In the genomic region with DNA sequence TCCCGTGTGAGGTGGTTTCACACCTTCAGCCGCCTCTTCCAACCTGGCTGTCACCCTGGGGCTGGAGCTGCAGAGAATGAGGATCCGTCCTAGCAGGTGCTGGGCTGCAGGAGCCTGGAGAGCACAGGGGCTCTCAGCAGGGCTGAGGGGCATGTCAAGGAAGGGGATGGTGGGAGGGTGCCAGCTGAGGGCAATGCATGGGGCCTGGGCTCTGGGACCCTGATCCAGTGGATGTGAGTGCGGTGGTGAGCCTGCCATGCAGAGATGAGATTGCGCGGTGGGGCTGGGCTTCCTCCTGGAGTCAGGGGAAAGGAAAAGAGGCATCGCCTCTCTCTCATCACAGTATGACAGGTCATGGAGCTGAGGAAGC, we compare ENCODE assay signal across 14 cellular contexts. TPM values are rescaled to one million over a fixed set of nuclear protein-coding genes. Genes with fewer than 3 reads are reported as not detected.
DNase-seq lines count a peak whose midpoint lies in the region; ATAC-seq and TF ChIP-seq lines count a peak whose summit lies in the region.
"Had no signal": no experiment of that assay in that cellular context is flagged by ENCODE, and none has a peak within 500 bp of the region (broad histone marks: within the 10 kb centered on the region; RNA-seq: fewer than 3 reads in every experiment).

No MANE protein-coding gene starts in this region.

- H3K27me3 Mint-ChIP-seq in CD4-positive, alpha-beta memory T cell: no peaks in the 10 kb centered on the region
- H3K27me3 Mint-ChIP-seq: activated T-helper 17 cell treated with anti-CD3 and anti-CD28 coated beads, Interleukin-2, amount 50 U/mL, for 72 hours had no signal

- H3K4me2 ChIP-seq in neuronal stem cell (ENCODE audit: insufficient read depth, low read length, poor library complexity, severe bottlenecking): no peak overlapping the region

- H4K91ac ChIP-seq in neuronal stem cell (ENCODE audit: low read depth, low read length, poor library complexity): no peak overlapping the region

- peak overlapping the region; percentile 74 for H3K23ac ChIP-seq in neuronal stem cell (ENCODE audit: low read depth, low read length, poor library complexity)

- no peak overlapping the region for H2AFZ ChIP-seq in neuronal stem cell (ENCODE audit: low read length)

- POLR2A ChIA-PET in CD4-positive, alpha-beta memory T cell (lab: Charles Lee; ENCODE audit: partially characterized antibody): no interaction called here

- no peak overlapping the region for H2BK120ac ChIP-seq in neuronal stem cell (ENCODE audit: low read depth, low read length)

- CTCF ChIA-PET in CD4-positive, alpha-beta memory T cell (lab: Charles Lee; ENCODE audit: partially characterized antibody): no interaction called here

- DNase-seq in NCI-H345 (lab: John Stamatoyannopoulos, UW): peak; percentile 33
- no peak for DNase-seq in NCI-H345 treated with DMSO at 0.1 percent for 48 hours (lab: John Stamatoyannopoulos, UW; ENCODE audit: unreplicated experiment)
- DNase-seq in dorsolateral prefrontal cortex: no peak
- no peak for DNase-seq in neuronal stem cell (ENCODE audit: low spot score)
- DNase-seq in upper lobe of left lung: no peak
- no peak for DNase-seq in CD4-positive, alpha-beta memory T cell
- DNase-seq in AG08395 (ENCODE audit: low spot score): no peak
- DNase-seq in cardiac septum (ENCODE audit: low spot score): no peak
- DNase-seq: amniotic stem cell, left ventricle myocardium superior, occipital lobe, SHP77 had no signal

- TF ChIP-seq POLR2A in upper lobe of left lung (IDR thresholded peaks at IDR 0.05): no peak

- WGBS in neuronal stem cell (ENCODE audit: extremely low coverage in 2 of 2, insufficient read length in 2 of 2, insufficient replicate concordance in 1 of 2), 2 donors: no CpG with 5 or more reads among the region's 7 CpGs
- WGBS in upper lobe of left lung, 2 donors: 74 to 98% methylated on average over 5 to 7 of the region's 7 CpGs

- no peak for ATAC-seq in upper lobe of left lung (ENCODE audit: low FRiP score in 2 of 2)
- ATAC-seq: activated T-helper 17 cell treated with anti-CD3 and anti-CD28 coated beads, Interleukin-2, amount 50 U/mL, for 72 hours; left ventricle myocardium superior had no signal

- TF ChIP-seq EP300 in upper lobe of left lung (IDR thresholded peaks at IDR 0.05): no peak

- peaks cover 18 to 42% of the 10 kb centered on the region in 2 donors for H3K36me3 Mint-ChIP-seq in CD4-positive, alpha-beta memory T cell

- intact Hi-C loops in dorsolateral prefrontal cortex (cut with DNase I) (no loop called here), cardiac septum (cut with DNase I) (no loop called here)
- intact Hi-C loops in CD4-positive, alpha-beta memory T cell (cut with micrococcal nuclease): no loop called here

- no peak overlapping the region for H2AK5ac ChIP-seq in neuronal stem cell (ENCODE audit: low read depth, low read length)

- no peak overlapping the region for H3K4ac ChIP-seq in neuronal stem cell (ENCODE audit: low read length)

- H3K14ac ChIP-seq in neuronal stem cell (ENCODE audit: low read length): no peak overlapping the region

- H3K36me3 ChIP-seq in neuronal stem cell (replicated peaks in 1 of 2; ENCODE audit: control insufficient read depth in 2 of 2, insufficient read depth in 2 of 2, low read length in 2 of 2): peaks cover 39 to 76% of the 10 kb centered on the region in 2 donors
- H3K36me3 ChIP-seq in upper lobe of left lung: peaks cover 0 to 70% (median 47%) of the 10 kb centered on the region in 4 donors
- H3K36me3 ChIP-seq in CD4-positive, alpha-beta memory T cell (ENCODE audit: insufficient read depth, low read length): peaks cover 38% of the 10 kb centered on the region

- no peak overlapping the region for H3K18ac ChIP-seq in neuronal stem cell (ENCODE audit: low read length)

- no peaks in the 10 kb centered on the region for H3K9me3 Mint-ChIP-seq in CD4-positive, alpha-beta memory T cell
- H3K9me3 Mint-ChIP-seq: activated T-helper 17 cell treated with anti-CD3 and anti-CD28 coated beads, Interleukin-2, amount 50 U/mL, for 72 hours had no signal

- H3K4me3 ChIP-seq in dorsolateral prefrontal cortex (no peak overlapping the region), neuronal stem cell (ENCODE audit: low read length in 2 of 2) (no peak overlapping the region), upper lobe of left lung (no peak overlapping the region)
- H3K4me3 ChIP-seq in CD4-positive, alpha-beta memory T cell (ENCODE audit: low read length in 2 of 2): no peak overlapping the region

- no peak overlapping the region for H3K9ac ChIP-seq in neuronal stem cell (ENCODE audit: low read depth, low read length, poor library complexity)

- H3K27ac ChIP-seq in dorsolateral prefrontal cortex (peak overlapping the region in 50 of 59 donors; percentile 16 to 76 (median 56)), neuronal stem cell (replicated peaks; ENCODE audit: low read length) (no peak overlapping the region), upper lobe of left lung (peak overlapping the region in 3 of 4 donors; percentile 41 to 63 (median 51))
- H3K27ac ChIP-seq in CD4-positive, alpha-beta memory T cell (ENCODE audit: low read depth, low read length): no peak overlapping the region
- H3K27ac ChIP-seq: C4-2B had no signal

- H2BK5ac ChIP-seq in neuronal stem cell (ENCODE audit: low read length): no peak overlapping the region

- TF ChIP-seq CTCF in dorsolateral prefrontal cortex (IDR thresholded peaks at IDR 0.05 in 54 of 56, conservative IDR thresholded peaks at IDR 0.05 in 2 of 56; ENCODE audit: low read depth in 1 of 56, partially characterized antibody in 56 of 56) (no peak), upper lobe of left lung (IDR thresholded peaks at IDR 0.05) (no peak)

- no peak overlapping the region for H4K8ac ChIP-seq in neuronal stem cell (ENCODE audit: low read depth, low read length)

- H3K4me1 ChIP-seq in neuronal stem cell (ENCODE audit: control insufficient read depth in 2 of 2, insufficient read depth in 1 of 2, low read depth in 1 of 2, low read length in 2 of 2): peaks cover 2% of the 10 kb centered on the region in 2 donors
- H3K4me1 ChIP-seq in upper lobe of left lung: peaks cover 9 to 20% (median 13%) of the 10 kb centered on the region in 4 donors
- no peaks in the 10 kb centered on the region for H3K4me1 ChIP-seq in CD4-positive, alpha-beta memory T cell (ENCODE audit: insufficient read depth, low read length)

- H3K27ac Mint-ChIP-seq in CD4-positive, alpha-beta memory T cell: peak overlapping the region in 2 of 7 donors; percentile 41 to 43
- H3K27ac Mint-ChIP-seq: activated T-helper 17 cell treated with anti-CD3 and anti-CD28 coated beads, Interleukin-2, amount 50 U/mL, for 72 hours had no signal

- peaks cover 0 to 5% (median 0%) of the 10 kb centered on the region in 4 donors for H3K4me1 Mint-ChIP-seq in CD4-positive, alpha-beta memory T cell
- H3K4me1 Mint-ChIP-seq: activated T-helper 17 cell treated with anti-CD3 and anti-CD28 coated beads, Interleukin-2, amount 50 U/mL, for 72 hours had no signal

- no peak overlapping the region for H2BK15ac ChIP-seq in neuronal stem cell (ENCODE audit: low read length)

- H3K9me3 ChIP-seq in neuronal stem cell (replicated peaks in 1 of 2; ENCODE audit: control insufficient read depth in 2 of 2, insufficient read depth in 1 of 2, low read depth in 1 of 2, low read length in 2 of 2): no peaks in the 10 kb centered on the region
- no peaks in the 10 kb centered on the region for H3K9me3 ChIP-seq in upper lobe of left lung
- H3K9me3 ChIP-seq in CD4-positive, alpha-beta memory T cell (ENCODE audit: control insufficient read depth in 1 of 2, low read length in 2 of 2): no peaks in the 10 kb centered on the region

- H3K79me1 ChIP-seq in neuronal stem cell (ENCODE audit: low read depth, low read length): no peaks in the 10 kb centered on the region

- H3K4me3 Mint-ChIP-seq in CD4-positive, alpha-beta memory T cell: no peak overlapping the region
- H3K4me3 Mint-ChIP-seq: activated T-helper 17 cell treated with anti-CD3 and anti-CD28 coated beads, Interleukin-2, amount 50 U/mL, for 72 hours had no signal

- H3K27me3 ChIP-seq in dorsolateral prefrontal cortex: no peaks in the 10 kb centered on the region
- H3K27me3 ChIP-seq in neuronal stem cell (ENCODE audit: control insufficient read depth in 3 of 3, insufficient read depth in 3 of 3, low read depth in 1 of 3, low read length in 3 of 3): no peaks in the 10 kb centered on the region
- H3K27me3 ChIP-seq in upper lobe of left lung: no peaks in the 10 kb centered on the region
- no peaks in the 10 kb centered on the region for H3K27me3 ChIP-seq in CD4-positive, alpha-beta memory T cell (ENCODE audit: insufficient read depth, low read length)

- H2BK12ac ChIP-seq in neuronal stem cell (ENCODE audit: low read length): no peak overlapping the region

RNA-seq across cellular contexts. Expression of gene ANAPC7, which starts 31.5 kb away (rescaled TPM):
- total RNA-seq in dorsolateral prefrontal cortex (10 to 100 TPM; 47.0 to 86.9 (median 63.0) TPM), upper lobe of left lung (10 to 100 TPM; 33.5 to 90.1 (median 43.1) TPM), cardiac septum (35.3 TPM)
- 38.3 TPM for polyA plus RNA-seq in neuronal stem cell (2013, experiment 1 of 2)
- polyA plus RNA-seq in neuronal stem cell (2013, experiment 2 of 2): 38.9 TPM
- 10 to 100 TPM; 69.9 to 70.1 TPM for total RNA-seq in CD4-positive, alpha-beta memory T cell
- polyA plus RNA-seq in CD4-positive, alpha-beta memory T cell: 10 to 100 TPM; 28.8 to 30.8 TPM

Comparison
In these comparisons a context has a peak if more than half of its experiments do, and no peak if none do; other contexts are left out.
1. H3K27ac ChIP-seq: peak in dorsolateral prefrontal cortex (50 of 59) and upper lobe of left lung (3 of 4); none in neuronal stem cell (single experiment) and CD4-positive, alpha-beta memory T cell (single experiment).